12 cellular contexts compared by ENCODE assay signal in the genomic region with DNA sequence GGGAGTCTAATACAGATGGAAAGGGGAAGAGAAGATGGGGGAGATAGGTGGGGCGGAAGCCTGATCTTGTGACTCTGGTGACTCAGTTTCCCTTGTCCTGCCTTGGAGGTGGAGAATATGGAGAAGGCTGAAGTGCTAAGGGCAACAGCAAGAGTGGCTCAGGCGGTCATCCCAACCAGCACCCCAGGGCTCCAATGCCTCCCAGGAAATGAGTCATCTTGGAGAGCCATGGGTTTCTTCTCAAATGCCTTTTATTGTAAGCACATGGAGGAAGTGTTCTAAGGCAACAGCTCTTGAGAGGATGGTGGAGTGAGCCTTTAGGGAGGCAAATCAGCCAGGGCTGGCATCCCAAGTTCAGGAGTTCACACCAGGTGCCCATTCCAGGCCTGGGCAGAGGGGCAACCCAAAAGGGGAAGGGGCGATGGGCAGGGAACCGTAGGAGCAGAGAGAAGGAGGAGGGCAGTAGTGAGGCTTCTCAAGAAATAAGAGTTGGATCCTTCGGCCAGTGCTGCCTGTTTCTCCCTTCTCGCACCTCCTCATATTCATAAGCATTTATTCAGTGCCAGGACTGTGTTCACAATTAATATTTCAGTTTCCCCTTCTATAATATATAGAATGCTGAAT. TPM values are rescaled to one million over a fixed set of nuclear protein-coding genes. Genes with fewer than 3 reads are reported as not detected.
A peak's percentile ranks its signal among the peaks of the same experiment; 100 is the strongest.
DNase-seq lines count a peak whose midpoint lies in the region; FAIRE-seq and TF ChIP-seq lines count a peak whose summit lies in the region.
"Had no signal": no experiment of that assay in that cellular context is flagged by ENCODE, and none has a peak within 500 bp of the region (broad histone marks: within the 10 kb centered on the region; RNA-seq: fewer than 3 reads in every experiment).

No MANE protein-coding gene starts in this region.

- no peaks in the 10 kb centered on the region for H4K20me1 ChIP-seq in GM23248 (ENCODE audit: insufficient read depth)

- H4K91ac ChIP-seq in trophoblast cell (ENCODE audit: low read depth, low read length) = no peak overlapping the region

- H3K9me3 Mint-ChIP-seq in endothelial cell (ENCODE audit: unreplicated experiment) = no peaks in the 10 kb centered on the region
- H3K9me3 Mint-ChIP-seq: central memory CD8-positive, alpha-beta T cell had no signal

- no peak overlapping the region for H2AK5ac ChIP-seq in trophoblast cell (ENCODE audit: low read length)

- no peak overlapping the region for H2BK12ac ChIP-seq in trophoblast cell (ENCODE audit: low read length)

- H3K27me3 ChIP-seq in GM23248 (replicated peaks; ENCODE audit: insufficient read depth) (no peaks in the 10 kb centered on the region), bronchial epithelial cell (ENCODE audit: control insufficient read depth, insufficient read depth, low read length) (no peaks in the 10 kb centered on the region), trophoblast cell (ENCODE audit: insufficient read depth, low read length) (no peaks in the 10 kb centered on the region), BE2C (no peaks in the 10 kb centered on the region)

- peaks cover 8% of the 10 kb centered on the region for H3K27me3 Mint-ChIP-seq in endothelial cell (ENCODE audit: unreplicated experiment)

- no peaks in the 10 kb centered on the region for H3K36me3 ChIP-seq in GM23248 (ENCODE audit: low read depth)
- no peaks in the 10 kb centered on the region for H3K36me3 ChIP-seq in bronchial epithelial cell (ENCODE audit: control insufficient read depth, insufficient read depth, low read length)
- no peaks in the 10 kb centered on the region for H3K36me3 ChIP-seq in trophoblast cell (ENCODE audit: control insufficient read depth in 1 of 2, insufficient read depth in 2 of 2, low read length in 2 of 2)
- no peaks in the 10 kb centered on the region for H3K36me3 ChIP-seq in BE2C

- no peak overlapping the region for H3K27ac Mint-ChIP-seq in endothelial cell (ENCODE audit: unreplicated experiment)

- 90 to 93% methylated on average over 6 of the region's 6 CpGs for WGBS in GM23248 (ENCODE audit: low coverage in 1 of 2, low lambda C conversion rate in 2 of 2, missing lambda C conversion rate in 2 of 2), 2 experiments
- no CpG with 5 or more reads among the region's 6 CpGs for WGBS in trophoblast cell (ENCODE audit: extremely low coverage, insufficient coverage, insufficient read length)

- H3K9ac ChIP-seq in GM23248 = no peak overlapping the region
- no peak overlapping the region for H3K9ac ChIP-seq in trophoblast cell (ENCODE audit: low read length)

- H3K4ac ChIP-seq in trophoblast cell (ENCODE audit: low read depth, low read length) = no peak overlapping the region

- H3K9me3 ChIP-seq in GM23248 (ENCODE audit: low read depth) (no peaks in the 10 kb centered on the region), trophoblast cell (ENCODE audit: insufficient read depth, low read depth, low read length) (no peaks in the 10 kb centered on the region), BE2C (no peaks in the 10 kb centered on the region)

- H3K14ac ChIP-seq in trophoblast cell (ENCODE audit: low read length) = no peak overlapping the region

- no peak overlapping the region for H3K4me3 Mint-ChIP-seq in endothelial cell (ENCODE audit: unreplicated experiment)
- H3K4me3 Mint-ChIP-seq: central memory CD8-positive, alpha-beta T cell had no signal

- no peak overlapping the region for H3K4me3 ChIP-seq in GM23248
- H3K4me3 ChIP-seq in NB4 (ENCODE audit: low read depth, low read length) = no peak overlapping the region
- H3K4me3 ChIP-seq in bronchial epithelial cell (ENCODE audit: low read depth, low read length) = no peak overlapping the region
- no peak overlapping the region for H3K4me3 ChIP-seq in trophoblast cell (ENCODE audit: low read depth, low read length)
- no peak overlapping the region for H3K4me3 ChIP-seq in BE2C (ENCODE audit: low read depth, low read length)

- H3K79me2 ChIP-seq in GM23248 (ENCODE audit: insufficient read depth) = no peaks in the 10 kb centered on the region
- no peaks in the 10 kb centered on the region for H3K79me2 ChIP-seq in trophoblast cell (ENCODE audit: control insufficient read depth, insufficient read depth, low read length, poor library complexity)

- H3K4me1 ChIP-seq in GM23248 (ENCODE audit: insufficient read depth) = peaks cover 11% of the 10 kb centered on the region
- H3K4me1 ChIP-seq in trophoblast cell (ENCODE audit: control insufficient read depth in 1 of 2, insufficient read depth in 2 of 2, low read length in 2 of 2) = peaks cover 4 to 19% of the 10 kb centered on the region in 2 experiments
- H3K4me1 ChIP-seq in BE2C = no peaks in the 10 kb centered on the region

- TF ChIP-seq CTCF in NB4 (IDR thresholded peaks at IDR 0.05; ENCODE audit: low read depth, low read length) (no peak), bronchial epithelial cell (IDR thresholded peaks at IDR 0.05; ENCODE audit: insufficient read depth, low read length, severe bottlenecking) (no peak), endothelial cell (IDR thresholded peaks at IDR 0.05; ENCODE audit: unreplicated experiment) (no peak), BE2C (IDR thresholded peaks at IDR 0.05; ENCODE audit: low read depth, low read length) (no peak)

- in situ Hi-C loops in GM23248 (cut with MboI) = loop anchor here (25.0 kb wide), 1 partner anchor 396 kb away; a partner anchor contains a TSS

- peaks cover 7% of the 10 kb centered on the region for H3K36me3 Mint-ChIP-seq in endothelial cell (ENCODE audit: low read depth, unreplicated experiment)

- H3K4me2 ChIP-seq in GM23248 (ENCODE audit: unreplicated experiment) (no peak overlapping the region), trophoblast cell (ENCODE audit: low read length) (no peak overlapping the region)

- H2BK120ac ChIP-seq in trophoblast cell (ENCODE audit: insufficient read depth, low read length, poor library complexity) = no peak overlapping the region

- no peak overlapping the region for H3K18ac ChIP-seq in trophoblast cell (ENCODE audit: low read length)

- H3K27ac ChIP-seq in GM23248 (no peak overlapping the region), trophoblast cell (ENCODE audit: low read depth, low read length) (no peak overlapping the region)
- H3K27ac ChIP-seq: VCaP had no signal

- peaks cover 3% of the 10 kb centered on the region for H3K4me1 Mint-ChIP-seq in endothelial cell (ENCODE audit: unreplicated experiment)

- DNase-seq in GM23248 (peak; percentile 55), NB4 (ENCODE audit: low read depth) (peak; percentile 86), bronchial epithelial cell (ENCODE audit: low read depth) (peak; percentile 85), trophoblast cell (peak; percentile 29 to 61), endothelial cell (ENCODE audit: low spot score) (no peak), BE2C (no peak), COR-L47 (lab: John Stamatoyannopoulos, UW) (no peak)
- no peak for DNase-seq in stimulated activated CD8-positive, alpha-beta memory T cell treated with anti-CD3 and anti-CD28 coated beads, Interleukin-4, amount 100 ng/mL, for 48 hours
- DNase-seq: activated naive CD4-positive, alpha-beta T cell treated with anti-CD3 and anti-CD28 coated beads, Interleukin-2, amount 50 U/mL, for 16 hours; SHP77 treated with DMSO at 0.1 percent for 48 hours had no signal

- H3K79me1 ChIP-seq in trophoblast cell (ENCODE audit: low read length) = no peaks in the 10 kb centered on the region

- no peak for FAIRE-seq in bronchial epithelial cell (lab: Jason Lieb, UNC)

- no peak for TF ChIP-seq POLR2A in NB4 (IDR thresholded peaks at IDR 0.05; ENCODE audit: extremely low read depth, insufficient read length)

- H3K23ac ChIP-seq in trophoblast cell (ENCODE audit: low read length) = no peak overlapping the region

- no peak overlapping the region for H4K12ac ChIP-seq in trophoblast cell (ENCODE audit: low read depth, low read length)

- H3K9me2 ChIP-seq in GM23248 (ENCODE audit: insufficient read depth) = no peaks in the 10 kb centered on the region

- no peak overlapping the region for H2BK5ac ChIP-seq in trophoblast cell (ENCODE audit: low read depth, low read length, poor library complexity)

- H4K8ac ChIP-seq in trophoblast cell (ENCODE audit: low read depth, low read length) = no peak overlapping the region

- H2AFZ ChIP-seq in GM23248 = no peak overlapping the region; the same call in 1 of the 2 replicates
- no peak overlapping the region for H2AFZ ChIP-seq in trophoblast cell (ENCODE audit: insufficient read depth, low read length, poor library complexity)

- H3F3A ChIP-seq in GM23248 (ENCODE audit: insufficient read depth) = peaks cover 13% of the 10 kb centered on the region

RNA-seq across cellular contexts. Expression of a gene that starts 13.1 kb away (rescaled TPM):
- 82.6 and 115 TPM in 2 replicates for total RNA-seq in GM23248 (2014; rRNA removed; shearing (Covaris generic))
- 53.7 and 53.8 TPM in 2 replicates for polyA plus RNA-seq in GM23248 (2016; fragmentation: Nextera tagmentation; extraction: Ambion mirVana)
- total RNA-seq in bronchial epithelial cell (207 and 278 TPM in 2 replicates), endothelial cell (ENCODE audit: unreplicated experiment) (165 TPM)
- polyA plus RNA-seq in trophoblast cell (2013) = 100 and 105 TPM in 2 replicates
- polyA plus RNA-seq in BE2C (2012; ENCODE audit: insufficient read depth, insufficient read length, low read depth) = 181 TPM

RNA-seq across cellular contexts. Expression of a gene that starts 46.8 kb away (rescaled TPM):
- total RNA-seq in GM23248 (2014; rRNA removed; shearing (Covaris generic)) = 47.7 and 50.0 TPM in 2 replicates
- 28.5 and 31.0 TPM in 2 replicates for polyA plus RNA-seq in GM23248 (2016; fragmentation: Nextera tagmentation; extraction: Ambion mirVana)
- total RNA-seq in bronchial epithelial cell (83.7 and 93.2 TPM in 2 replicates), endothelial cell (ENCODE audit: unreplicated experiment) (46.8 TPM)
- 49.2 and 50.3 TPM in 2 replicates for polyA plus RNA-seq in trophoblast cell (2013)
- 17.6 TPM for polyA plus RNA-seq in BE2C (2012; ENCODE audit: insufficient read depth, insufficient read length, low read depth)

Comparison
In these comparisons a context has a peak if more than half of its experiments do, and no peak if none do; other contexts are left out.
1. DNase-seq: peak in GM23248 (single experiment), NB4 (single experiment), bronchial epithelial cell (single experiment) and trophoblast cell (2 of 2); none in stimulated activated CD8-positive, alpha-beta memory T cell treated with anti-CD3 and anti-CD28 coated beads, Interleukin-4, amount 100 ng/mL, for 48 hours (single experiment), endothelial cell (single experiment), BE2C (single experiment) and COR-L47 (single experiment).